8 cellular contexts compared by ENCODE assay signal in genomic region chr16:24539295-24539849, GRCh38. TPM values are rescaled to one million over a fixed set of nuclear protein-coding genes. Genes with fewer than 3 reads are reported as not detected.
DNase-seq lines count a peak whose midpoint lies in the region; ATAC-seq and TF ChIP-seq lines count a peak whose summit lies in the region.

Gene RBBP6, plus strand, starts transcription at chr16:24539566. Its CDS starts 1,061 bp downstream, at chr16:24540627.

- peaks cover 21 to 55% (median 42%) of the 10 kb centered on the region in 6 donors for H3K4me1 ChIP-seq in spleen

- 0 to 1% (median 0%) methylated on average over 26 to 68 of the region's 68 CpGs for WGBS in spleen, 5 donors

- H3K9me3 Mint-ChIP-seq in WTC11 (no peaks in the 10 kb centered on the region), immature natural killer cell (no peaks in the 10 kb centered on the region)

- intact Hi-C loops in spleen (cut with DNase I; ENCODE audit: low total_unique reads) = no loop called here

- no peaks in the 10 kb centered on the region for H3K9me3 ChIP-seq in spleen

- peak; percentile 92 to 99 (median 95) for TF ChIP-seq POLR2A in spleen (IDR thresholded peaks at IDR 0.05)

- H3K27ac Mint-ChIP-seq in WTC11 (peak within 1 kb of the TSS; percentile 100), immature natural killer cell (peak within 1 kb of the TSS; percentile 99 to 100 (median 100))

- H3K4me1 Mint-ChIP-seq in WTC11 (peaks cover 23% of the 10 kb centered on the region), immature natural killer cell (peaks cover 46 to 47% of the 10 kb centered on the region in 2 donors)

- DNase-seq in AG08396 (ENCODE audit: low spot score) (peak; percentile 94), NCI-H2227 treated with DMSO at 0.1 percent for 48 hours (lab: John Stamatoyannopoulos, UW) (peak; percentile 98), WTC11 (ENCODE audit: low spot score) (peak; percentile 94), cardiac fibroblast (ENCODE audit: low read depth in 2 of 2) (peak; percentile 97 to 99), immature natural killer cell (peak; percentile 95 to 96 (median 96)), spleen (peak; percentile 98)

- H3K27me3 Mint-ChIP-seq in WTC11 (ENCODE audit: low read depth) (no peaks in the 10 kb centered on the region), immature natural killer cell (ENCODE audit: low read depth in 3 of 3) (peaks cover 6 to 10% (median 7%) of the 10 kb centered on the region in 3 donors)

- peak; percentile 92 for ATAC-seq in GM18907 (IDR thresholded peaks at IDR 0.05; ENCODE audit: unreplicated experiment)
- ATAC-seq in HG03159 (IDR thresholded peaks at IDR 0.05; ENCODE audit: unreplicated experiment) = peak; percentile 80
- ATAC-seq in WTC11 = peak; percentile 95

- H3K36me3 Mint-ChIP-seq in WTC11 (peaks cover 12% of the 10 kb centered on the region; the same call in 1 of the 2 replicates), immature natural killer cell (no peaks in the 10 kb centered on the region)

- no peaks in the 10 kb centered on the region for H3K36me3 ChIP-seq in spleen

- CTCF ChIA-PET in WTC11 (lab: Charles Lee) = interaction anchor here (0.9 to 1.5 kb wide), 5 partner anchors 9 to 529 kb away, joined by 3 to 8 read pairs (median 4); no protein-coding TSS in a partner anchor

- peak within 1 kb of the TSS; percentile 93 to 100 (median 100) for H3K27ac ChIP-seq in spleen

- TF ChIP-seq CTCF in WTC11 (IDR thresholded peaks at IDR 0.05) = no peak
- TF ChIP-seq CTCF in cardiac fibroblast (IDR thresholded peaks at IDR 0.05; ENCODE audit: low read depth, low read length) = no peak
- peak in 10 of 11 experiments; percentile 15 to 75 (median 54) for TF ChIP-seq CTCF in spleen (IDR thresholded peaks at IDR 0.05 in 8 of 11, conservative IDR thresholded peaks at IDR 0.05 in 3 of 11)

- H3K27me3 ChIP-seq in spleen (replicated peaks in 1 of 7) = no peaks in the 10 kb centered on the region

- POLR2A ChIA-PET in WTC11 (lab: Charles Lee) = interaction anchor here (0.7 to 1.1 kb wide), 2 partner anchors 191 to 401 kb away, joined by 3 to 6 read pairs; no protein-coding TSS in a partner anchor

- H3K4me3 Mint-ChIP-seq in WTC11 (peak within 1 kb of the TSS; percentile 99), immature natural killer cell (peak within 1 kb of the TSS; percentile 99 to 100 (median 100))

- H3K4me3 ChIP-seq in cardiac fibroblast (replicated peaks in 1 of 2; ENCODE audit: low read depth in 2 of 2, low read length in 2 of 2) (peak within 1 kb of the TSS; percentile 84 to 85), spleen (peak within 1 kb of the TSS; percentile 67 to 82 (median 76))

TF ChIP-seq in WTC11, 78 proteins besides CTCF, POLR2A, EP300 and RAD21 (continues in another document):
- no peak for TF ChIP-seq STAT6 (CRISPR knock-in tag; conservative IDR thresholded peaks at IDR 0.05; ENCODE audit: low read depth)
- peak; percentile 67; the same call in 1 of the 2 replicates for TF ChIP-seq ETV6 (CRISPR knock-in tag; IDR thresholded peaks at IDR 0.05)
- TF ChIP-seq ZNF671 (CRISPR knock-in tag; IDR thresholded peaks at IDR 0.05) = no peak
- 0 out of 2 replicates have a peak, but pooled peaks have one; percentile 50 for TF ChIP-seq ATF1 (CRISPR knock-in tag; IDR thresholded peaks at IDR 0.05)
- no peak for TF ChIP-seq GTF2I (CRISPR knock-in tag; conservative IDR thresholded peaks at IDR 0.05)
- no peak for TF ChIP-seq AR (CRISPR knock-in tag; IDR thresholded peaks at IDR 0.05)
- peak; percentile 99 for TF ChIP-seq USF2 (CRISPR knock-in tag; IDR thresholded peaks at IDR 0.05)
- no peak for TF ChIP-seq ZMAT4 (CRISPR knock-in tag; IDR thresholded peaks at IDR 0.05)
- peak; percentile 80; the same call in 1 of the 2 replicates for TF ChIP-seq ARID4B (CRISPR knock-in tag; IDR thresholded peaks at IDR 0.05; ENCODE audit: borderline replicate concordance)
- TF ChIP-seq GABPB1 (CRISPR knock-in tag; IDR thresholded peaks at IDR 0.05) = peak; percentile 78

RNA-seq across cellular contexts. Expression of gene RBBP6, which starts in this region (rescaled TPM):
- total RNA-seq in WTC11 (2021) (55.1 to 62.4 TPM (median 57.5 TPM) in 3 replicates), spleen (10 to 100 TPM; 63.5 to 83.9 (median 72.7) TPM)
- polyA plus RNA-seq in immature natural killer cell (10 to 100 TPM; 16.2 to 31.7 (median 27.6) TPM), spleen (10 to 100 TPM; 34.3 to 39.1 (median 34.7) TPM)

Comparison
In these comparisons a context has a peak if more than half of its experiments do, and no peak if none do; other contexts are left out.
1. Peak in every context shown above with its lines: DNase-seq, ATAC-seq, H3K4me3 ChIP-seq and H3K27ac ChIP-seq.
2. CTCF ChIP-seq: peak in spleen (10 of 11); none in WTC11 (single experiment) and cardiac fibroblast (single experiment).